8 cellular contexts compared by ENCODE assay signal in genomic region chr2:192500550-192501200, GRCh38.
DNase-seq lines count a peak whose midpoint lies in the region; ATAC-seq, FAIRE-seq and TF ChIP-seq lines count a peak whose summit lies in the region.

No MANE protein-coding gene starts in this region.

- H3K4me1 Mint-ChIP-seq in activated naive CD4-positive, alpha-beta T cell treated with anti-CD3 and anti-CD28 coated beads, Interleukin-2, amount 10 ng/mL, durations not matched to agents 7 days and 5 days = no peaks in the 10 kb centered on the region
- peaks cover 20% of the 10 kb centered on the region for H3K4me1 Mint-ChIP-seq in astrocyte (ENCODE audit: low read depth, unreplicated experiment)
- peaks cover 12% of the 10 kb centered on the region for H3K4me1 Mint-ChIP-seq in chondrocyte (ENCODE audit: low read depth)
- no peaks in the 10 kb centered on the region for H3K4me1 Mint-ChIP-seq in endodermal cell

- CTCF ChIA-PET in activated naive CD4-positive, alpha-beta T cell treated with anti-CD3 and anti-CD28 coated beads, Interleukin-2, amount 10 ng/mL, durations not matched to agents 7 days and 5 days (lab: Charles Lee) = no interaction called here

- H3K79me2 ChIP-seq in astrocyte (ENCODE audit: insufficient read depth, low read length) = no peaks in the 10 kb centered on the region

- H3K27ac ChIP-seq in astrocyte (ENCODE audit: low read depth, low read length) (peak overlapping the region; percentile 57), endodermal cell (ENCODE audit: low read depth, low read length) (no peak overlapping the region)

- H3K27me3 Mint-ChIP-seq in activated naive CD4-positive, alpha-beta T cell treated with anti-CD3 and anti-CD28 coated beads, Interleukin-2, amount 10 ng/mL, durations not matched to agents 7 days and 5 days = no peaks in the 10 kb centered on the region
- H3K27me3 Mint-ChIP-seq in astrocyte (ENCODE audit: low read depth, unreplicated experiment) = no peaks in the 10 kb centered on the region
- H3K27me3 Mint-ChIP-seq in chondrocyte (ENCODE audit: low read depth) = peaks cover 2% of the 10 kb centered on the region
- H3K27me3 Mint-ChIP-seq in endodermal cell (ENCODE audit: insufficient read depth) = no peaks in the 10 kb centered on the region

- no peaks in the 10 kb centered on the region for H4K20me1 ChIP-seq in astrocyte (ENCODE audit: insufficient read depth, low read length)

- H3K9me3 ChIP-seq in astrocyte (ENCODE audit: insufficient read depth, low read depth, low read length) = no peaks in the 10 kb centered on the region
- H3K9me3 ChIP-seq in endodermal cell (ENCODE audit: control insufficient read depth, low read length) = peaks cover 12% of the 10 kb centered on the region

- H2AFZ ChIP-seq in astrocyte (ENCODE audit: low read depth, low read length) = peak overlapping the region; percentile 44

- no peaks in the 10 kb centered on the region for H3K36me3 Mint-ChIP-seq in activated naive CD4-positive, alpha-beta T cell treated with anti-CD3 and anti-CD28 coated beads, Interleukin-2, amount 10 ng/mL, durations not matched to agents 7 days and 5 days
- no peaks in the 10 kb centered on the region for H3K36me3 Mint-ChIP-seq in astrocyte (ENCODE audit: low read depth, unreplicated experiment)
- H3K36me3 Mint-ChIP-seq in chondrocyte (ENCODE audit: low read depth) = no peaks in the 10 kb centered on the region
- H3K36me3 Mint-ChIP-seq in endodermal cell (ENCODE audit: low read depth) = no peaks in the 10 kb centered on the region

- DNase-seq in activated naive CD4-positive, alpha-beta T cell treated with Interleukin-2 at 50 U/mL for 16 hours = peak; percentile 30
- DNase-seq in activated naive CD4-positive, alpha-beta T cell treated with anti-CD3 and anti-CD28 coated beads, Interleukin-2, amount 10 ng/mL, durations not matched to agents 7 days and 5 days = no peak
- DNase-seq in astrocyte (ENCODE audit: low read depth) (peak; percentile 94), chondrocyte (ENCODE audit: low spot score) (no peak), endodermal cell (no peak), left lobe of liver (ENCODE audit: low spot score) (no peak)
- DNase-seq in stimulated activated CD4-positive, alpha-beta T cell treated with anti-CD3 and anti-CD28 coated beads, Interleukin-15, amount 100 ng/mL, for 48 hours (ENCODE audit: low read depth in 2 of 2) = peak; percentile 11 to 25

- 90% methylated on average over 2 to 3 of the region's 3 CpGs for WGBS in endodermal cell (ENCODE audit: insufficient coverage in 1 of 2, insufficient read length in 1 of 2), 2 experiments

- no peak overlapping the region for H3K4me3 Mint-ChIP-seq in activated naive CD4-positive, alpha-beta T cell treated with anti-CD3 and anti-CD28 coated beads, Interleukin-2, amount 10 ng/mL, durations not matched to agents 7 days and 5 days
- no peak overlapping the region for H3K4me3 Mint-ChIP-seq in astrocyte (ENCODE audit: unreplicated experiment)
- H3K4me3 Mint-ChIP-seq in chondrocyte (ENCODE audit: unreplicated experiment) = no peak overlapping the region
- H3K4me3 Mint-ChIP-seq in endodermal cell = no peak overlapping the region

- H3K27ac Mint-ChIP-seq in activated naive CD4-positive, alpha-beta T cell treated with anti-CD3 and anti-CD28 coated beads, Interleukin-2, amount 10 ng/mL, durations not matched to agents 7 days and 5 days = no peak overlapping the region
- H3K27ac Mint-ChIP-seq in astrocyte (ENCODE audit: unreplicated experiment) (peak overlapping the region; percentile 97), chondrocyte (ENCODE audit: unreplicated experiment) (no peak overlapping the region), endodermal cell (no peak overlapping the region)

- no peak overlapping the region for H3K4me3 ChIP-seq in astrocyte (ENCODE audit: insufficient read depth, low read depth, low read length)
- no peak overlapping the region for H3K4me3 ChIP-seq in endodermal cell (ENCODE audit: low read length)

- ATAC-seq in HG03432 (IDR thresholded peaks at IDR 0.05; ENCODE audit: unreplicated experiment) (peak; percentile 93), left lobe of liver (no peak)

- H3K9me3 Mint-ChIP-seq in activated naive CD4-positive, alpha-beta T cell treated with anti-CD3 and anti-CD28 coated beads, Interleukin-2, amount 10 ng/mL, durations not matched to agents 7 days and 5 days = peaks cover 2% of the 10 kb centered on the region
- H3K9me3 Mint-ChIP-seq in astrocyte (ENCODE audit: unreplicated experiment) (no peaks in the 10 kb centered on the region), chondrocyte (ENCODE audit: low read depth) (no peaks in the 10 kb centered on the region), endodermal cell (peaks cover 10% of the 10 kb centered on the region)

- peak overlapping the region; percentile 30 for H3K4me2 ChIP-seq in astrocyte (ENCODE audit: low read length)

- H3K4me1 ChIP-seq in astrocyte (ENCODE audit: insufficient read depth, low read length) = peaks cover 16% of the 10 kb centered on the region
- no peaks in the 10 kb centered on the region for H3K4me1 ChIP-seq in endodermal cell (ENCODE audit: control insufficient read depth, insufficient read depth, low read length)

- no peak for TF ChIP-seq CTCF in astrocyte (IDR thresholded peaks at IDR 0.05; ENCODE audit: insufficient read depth, low read depth, low read length)
- no peak for TF ChIP-seq CTCF in chondrocyte (IDR thresholded peaks at IDR 0.05)
- no peak for TF ChIP-seq CTCF in endodermal cell (conservative IDR thresholded peaks at IDR 0.05)

- H3K9ac ChIP-seq in astrocyte (ENCODE audit: low read length) = peak overlapping the region; percentile 36
- no peak overlapping the region for H3K9ac ChIP-seq in endodermal cell (ENCODE audit: extremely low read depth, low read length, poor library complexity, severe bottlenecking)

- no peak for FAIRE-seq in astrocyte (lab: Jason Lieb, UNC)

- H3K36me3 ChIP-seq in astrocyte (ENCODE audit: insufficient read depth, low read length) (no peaks in the 10 kb centered on the region), endodermal cell (ENCODE audit: control insufficient read depth, insufficient read depth, low read length) (no peaks in the 10 kb centered on the region)

- no peaks in the 10 kb centered on the region for H3K27me3 ChIP-seq in astrocyte (ENCODE audit: insufficient read depth, low read length)
- H3K27me3 ChIP-seq in endodermal cell (ENCODE audit: control insufficient read depth, insufficient read depth, low read length, poor library complexity, severe bottlenecking) = no peaks in the 10 kb centered on the region

Comparison
In these comparisons a context has a peak if more than half of its experiments do, and no peak if none do; other contexts are left out.
1. DNase-seq: peak in activated naive CD4-positive, alpha-beta T cell treated with Interleukin-2 at 50 U/mL for 16 hours (single experiment), astrocyte (single experiment) and stimulated activated CD4-positive, alpha-beta T cell treated with anti-CD3 and anti-CD28 coated beads, Interleukin-15, amount 100 ng/mL, for 48 hours (2 of 2); none in activated naive CD4-positive, alpha-beta T cell treated with anti-CD3 and anti-CD28 coated beads, Interleukin-2, amount 10 ng/mL, durations not matched to agents 7 days and 5 days (single experiment), chondrocyte (single experiment), endodermal cell (single experiment) and left lobe of liver (single experiment).